In the genomic region with DNA sequence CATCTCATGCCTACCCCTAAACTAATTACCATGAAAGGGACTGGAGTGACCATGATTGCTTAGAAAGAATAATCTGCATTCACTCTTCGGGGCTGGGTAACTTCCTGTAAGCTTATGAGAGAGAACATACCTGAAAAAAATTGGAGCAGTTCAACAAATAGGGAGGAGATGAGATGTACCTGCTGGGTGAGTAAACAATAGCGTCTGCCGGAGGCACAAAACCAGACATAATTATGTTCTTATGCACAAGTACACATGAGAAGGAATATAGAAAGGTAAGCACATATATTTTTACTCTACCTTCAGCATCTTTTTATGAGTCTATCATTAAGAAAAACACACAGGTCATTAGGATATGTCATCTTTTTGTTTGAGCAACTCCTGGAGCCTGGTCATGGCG, we compare ENCODE assay signal across 17 cellular contexts.
DNase-seq lines count a peak whose midpoint lies in the region; ATAC-seq and TF ChIP-seq lines count a peak whose summit lies in the region.
"Had no signal": no experiment of that assay in that cellular context is flagged by ENCODE, and none has a peak within 500 bp of the region (broad histone marks: within the 10 kb centered on the region; RNA-seq: fewer than 3 reads in every experiment).

No MANE protein-coding gene starts in this region.

- no peak overlapping the region for H2BK120ac ChIP-seq in H9 (ENCODE audit: low read depth, low read length, poor library complexity, severe bottlenecking)

- H4K8ac ChIP-seq in H9 (replicated peaks; ENCODE audit: insufficient read length, low read depth, low read length), result no peak overlapping the region

- DNase-seq in H9 (no peak), NCI-H187 treated with DMSO at 0.1 percent for 48 hours (lab: John Stamatoyannopoulos, UW) (peak; percentile 6), NCI-H510A (lab: John Stamatoyannopoulos, UW) (peak; percentile 6), epithelial cell of esophagus (ENCODE audit: low read depth) (peak; percentile 6), GF-D8 (lab: John Stamatoyannopoulos, UW) (no peak), CD14-positive monocyte (ENCODE audit: low spot score) (no peak), left colon (no peak), middle frontal gyrus (ENCODE audit: extremely low spot score, low spot score) (no peak)
- DNase-seq: CD4-positive, alpha-beta T cell; IMR-90; Kasumi-1; NCI-H1436 treated with DMSO at 0.1 percent for 48 hours; NCI-H526 treated with DMSO at 0.1 percent for 48 hours; PC-9; SJCRH30; T-helper 2 cell had no signal

- H2BK20ac ChIP-seq in H9 (ENCODE audit: low read depth, low read length, poor library complexity, severe bottlenecking), result no peak overlapping the region

- no peak for ATAC-seq in left colon

- peak overlapping the region in 2 of 3 experiments; percentile 2 to 5; a peak in 3 of 7 replicates for H3K27ac Mint-ChIP-seq in H9
- H3K27ac Mint-ChIP-seq in CD14-positive monocyte, result no peak overlapping the region
- H3K27ac Mint-ChIP-seq: B cell; CD4-positive, alpha-beta T cell had no signal

- H3K23me2 ChIP-seq in H9 (ENCODE audit: insufficient read length, low read depth, low read length, poor library complexity, severe bottlenecking), result no peaks in the 10 kb centered on the region

- H3K23ac ChIP-seq in H9 (ENCODE audit: insufficient read length, low read depth, low read length), result no peak overlapping the region

- H3K4me1 Mint-ChIP-seq in H9 (peaks cover 33 to 41% of the 10 kb centered on the region in 2 experiments), CD14-positive monocyte (no peaks in the 10 kb centered on the region)
- H3K4me1 Mint-ChIP-seq: B cell had no signal

- H3K4me2 ChIP-seq in H9 (ENCODE audit: insufficient read depth, insufficient read length, low read length), result no peak overlapping the region
- H3K4me2 ChIP-seq: PC-9 had no signal

- H3K18ac ChIP-seq in H9 (ENCODE audit: insufficient read length, low read depth, low read length), result no peak overlapping the region

- no peaks in the 10 kb centered on the region for H3K27me3 Mint-ChIP-seq in H9 (ENCODE audit: low read depth)
- H3K27me3 Mint-ChIP-seq in CD14-positive monocyte (ENCODE audit: low read depth in 3 of 3), result no peaks in the 10 kb centered on the region
- H3K27me3 Mint-ChIP-seq: B cell; CD4-positive, alpha-beta T cell had no signal

- WGBS in H9 (ENCODE audit: extremely low coverage, insufficient read length, low lambda C conversion rate), result no CpG with 5 or more reads among the region's 4 CpGs

- no peak for TF ChIP-seq CTCF in H9 (conservative IDR thresholded peaks at IDR 0.05)
- TF ChIP-seq CTCF in epithelial cell of esophagus (IDR thresholded peaks at IDR 0.05; ENCODE audit: insufficient read depth, low read depth, low read length, missing control alignments), result no peak
- TF ChIP-seq CTCF in CD14-positive monocyte (IDR thresholded peaks at IDR 0.05), result no peak

- no peaks in the 10 kb centered on the region for H3K9me3 ChIP-seq in H9 (ENCODE audit: control insufficient read depth, low read depth, low read length)
- H3K9me3 ChIP-seq: SJCRH30 had no signal

- H3K4ac ChIP-seq in H9 (ENCODE audit: low read depth, low read length), result no peak overlapping the region

- intact Hi-C loops in CD14-positive monocyte (cut with micrococcal nuclease), result no loop called here
- intact Hi-C loops in left colon (cut with DNase I, micrococcal nuclease), result no loop called here

- no peak overlapping the region for H3K27ac ChIP-seq in H9 (ENCODE audit: insufficient read length, low read depth, low read length)
- H3K27ac ChIP-seq: PC-9, SJCRH30 had no signal

- no peak overlapping the region for H4K5ac ChIP-seq in H9 (ENCODE audit: insufficient read length, low read depth, low read length)

- H4K20me1 ChIP-seq in H9 (ENCODE audit: control insufficient read depth, insufficient read depth, insufficient read length), result no peaks in the 10 kb centered on the region

- H3K4me3 ChIP-seq in epithelial cell of esophagus (ENCODE audit: low read length), result no peak overlapping the region
- H3K4me3 ChIP-seq: PC-9, SJCRH30 had no signal

- H3K4me3 Mint-ChIP-seq in H9 (no peak overlapping the region), CD14-positive monocyte (no peak overlapping the region)
- H3K4me3 Mint-ChIP-seq: B cell; CD4-positive, alpha-beta T cell had no signal

- no peak overlapping the region for H2BK15ac ChIP-seq in H9 (ENCODE audit: low read depth, low read length)

- H3T11ph ChIP-seq in H9 (ENCODE audit: low read length), result no peak overlapping the region

- H2BK5ac ChIP-seq in H9 (ENCODE audit: insufficient read length, low read length), result no peak overlapping the region

- no peak overlapping the region for H4K91ac ChIP-seq in H9 (ENCODE audit: insufficient read length, low read depth, low read length)

- H2BK12ac ChIP-seq in H9 (ENCODE audit: insufficient read length, low read depth, low read length), result no peak overlapping the region

- H3K79me2 ChIP-seq in H9 (ENCODE audit: insufficient read depth, low read length), result no peaks in the 10 kb centered on the region

- H3K14ac ChIP-seq in H9 (ENCODE audit: insufficient read depth, low read length), result no peak overlapping the region

- no peaks in the 10 kb centered on the region for H3K36me3 Mint-ChIP-seq in H9 (ENCODE audit: insufficient read depth in 1 of 3, low read depth in 3 of 3)
- no peaks in the 10 kb centered on the region for H3K36me3 Mint-ChIP-seq in CD14-positive monocyte

- H3K56ac ChIP-seq in H9 (ENCODE audit: insufficient read length, low read depth, low read length), result no peak overlapping the region

- peaks cover 15% of the 10 kb centered on the region for H3K4me1 ChIP-seq in H9 (ENCODE audit: insufficient read depth, low read length)
- H3K4me1 ChIP-seq: SJCRH30 had no signal

- H2AK5ac ChIP-seq in H9 (ENCODE audit: insufficient read length, low read length), result no peak overlapping the region

- no peaks in the 10 kb centered on the region for H3K79me1 ChIP-seq in H9 (ENCODE audit: insufficient read depth, low read depth, low read length, poor library complexity, severe bottlenecking)

- no peaks in the 10 kb centered on the region for H3K27me3 ChIP-seq in H9 (ENCODE audit: insufficient read depth, low read length)

- no peaks in the 10 kb centered on the region for H3K9me3 Mint-ChIP-seq in H9
- H3K9me3 Mint-ChIP-seq in CD14-positive monocyte, result peaks cover 0 to 3% (median 0%) of the 10 kb centered on the region in 7 donors

- no peak overlapping the region for H2AFZ ChIP-seq in H9 (ENCODE audit: low read length)
- H2AFZ ChIP-seq: PC-9 had no signal

- H3K9ac ChIP-seq in H9 (ENCODE audit: extremely low read depth, insufficient read length, low read length), result no peak overlapping the region

Comparison
In these comparisons a context has a peak if more than half of its experiments do, and no peak if none do; other contexts are left out.
1. DNase-seq: peak in NCI-H187 treated with DMSO at 0.1 percent for 48 hours (single experiment), NCI-H510A (single experiment) and epithelial cell of esophagus (single experiment); none in H9 (single experiment), GF-D8 (single experiment), CD14-positive monocyte (single experiment), left colon (0 of 2) and middle frontal gyrus (single experiment).
2. H3K27ac Mint-ChIP-seq: peak in H9 (2 of 3); none in CD14-positive monocyte (0 of 7).